Comparison of ENCODE assay signal across 15 cellular contexts in the genomic region with DNA sequence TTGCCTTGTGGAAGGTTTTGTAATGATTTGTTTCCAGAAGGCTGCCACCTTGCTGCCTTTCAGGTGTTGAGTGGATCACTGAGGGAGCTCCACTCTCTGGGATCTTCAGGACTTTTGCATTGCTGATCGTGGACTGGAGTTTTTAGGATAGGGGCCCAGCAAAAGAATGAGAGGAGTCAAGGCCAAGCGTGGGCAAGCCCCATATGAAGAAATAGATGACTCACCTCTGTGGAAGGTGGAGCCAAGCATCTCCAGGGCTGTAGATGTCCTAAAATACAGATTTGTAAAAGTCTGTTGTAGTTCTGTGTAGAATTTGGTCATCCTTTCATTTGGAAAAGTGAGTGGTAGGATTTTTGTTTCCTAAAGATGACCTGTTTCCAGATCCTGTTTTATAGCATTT.
DNase-seq lines count a peak whose midpoint lies in the region; ATAC-seq and TF ChIP-seq lines count a peak whose summit lies in the region.
"Had no signal": no experiment of that assay in that cellular context is flagged by ENCODE, and none has a peak within 500 bp of the region (broad histone marks: within the 10 kb centered on the region; RNA-seq: fewer than 3 reads in every experiment).

No MANE protein-coding gene starts in this region.

- H3K27me3 Mint-ChIP-seq in activated T-helper 1 cell treated with anti-CD3 and anti-CD28 coated beads, Interleukin-12 subunit alpha, Interleukin-12 subunit beta, Interleukin-2, Interleukin-4 antibody, amounts not matched to agents 30 ng/mL and 10 ng/mL and 1 ng/mL, durations not matched to agents 14 hours and 24 hours and 36 hours (ENCODE audit: insufficient read depth) = no peaks in the 10 kb centered on the region

- intact Hi-C loops in psoas muscle (cut with DNase I) = no loop called here
- intact Hi-C loops in activated T-helper 1 cell treated with anti-CD3 and anti-CD28 coated beads, Interleukin-12 subunit alpha, Interleukin-12 subunit beta, Interleukin-2, Interleukin-4 antibody, amounts not matched to agents 30 ng/mL and 10 ng/mL and 1 ng/mL, durations not matched to agents 14 hours and 24 hours and 36 hours (cut with micrococcal nuclease) = no loop called here

- H3K36me3 ChIP-seq in psoas muscle (ENCODE audit: insufficient read depth in 1 of 2, low read depth in 1 of 2) = peaks cover 0 to 2% of the 10 kb centered on the region in 2 donors

- H3K4me1 Mint-ChIP-seq in activated T-helper 1 cell treated with anti-CD3 and anti-CD28 coated beads, Interleukin-12 subunit alpha, Interleukin-12 subunit beta, Interleukin-2, Interleukin-4 antibody, amounts not matched to agents 30 ng/mL and 10 ng/mL and 1 ng/mL, durations not matched to agents 14 hours and 24 hours and 36 hours (ENCODE audit: low read depth) = peaks cover 15% of the 10 kb centered on the region

- no peak overlapping the region for H3K4me3 ChIP-seq in epithelial cell of esophagus (ENCODE audit: low read length)
- no peak overlapping the region for H3K4me3 ChIP-seq in psoas muscle

- no peaks in the 10 kb centered on the region for H3K9me3 ChIP-seq in psoas muscle

- peak in 3 of 4 donors; percentile 40 to 60 (median 57) for ATAC-seq in psoas muscle

- no peaks in the 10 kb centered on the region for H3K27me3 ChIP-seq in psoas muscle (ENCODE audit: insufficient read depth in 3 of 3, low read length in 2 of 3)

- H3K9me3 Mint-ChIP-seq in activated T-helper 1 cell treated with anti-CD3 and anti-CD28 coated beads, Interleukin-12 subunit alpha, Interleukin-12 subunit beta, Interleukin-2, Interleukin-4 antibody, amounts not matched to agents 30 ng/mL and 10 ng/mL and 1 ng/mL, durations not matched to agents 14 hours and 24 hours and 36 hours = peaks cover 5% of the 10 kb centered on the region

- H3K27ac Mint-ChIP-seq in activated T-helper 1 cell treated with anti-CD3 and anti-CD28 coated beads, Interleukin-12 subunit alpha, Interleukin-12 subunit beta, Interleukin-2, Interleukin-4 antibody, amounts not matched to agents 30 ng/mL and 10 ng/mL and 1 ng/mL, durations not matched to agents 14 hours and 24 hours and 36 hours = no peak overlapping the region
- H3K27ac Mint-ChIP-seq: T-helper 2 cell treated with Interferon-gamma antibody and Interleukin-4, amounts not matched to agents 5 μg/mL and 100 μg/mL, for 36 hours had no signal

- peaks cover 5% of the 10 kb centered on the region for H3K36me3 Mint-ChIP-seq in activated T-helper 1 cell treated with anti-CD3 and anti-CD28 coated beads, Interleukin-12 subunit alpha, Interleukin-12 subunit beta, Interleukin-2, Interleukin-4 antibody, amounts not matched to agents 30 ng/mL and 10 ng/mL and 1 ng/mL, durations not matched to agents 14 hours and 24 hours and 36 hours (ENCODE audit: low read depth)

- no peak for TF ChIP-seq CTCF in epithelial cell of esophagus (IDR thresholded peaks at IDR 0.05; ENCODE audit: insufficient read depth, low read depth, low read length, missing control alignments)
- no peak for TF ChIP-seq CTCF in psoas muscle (IDR thresholded peaks at IDR 0.05)
- TF ChIP-seq CTCF in GM20000 (IDR thresholded peaks at IDR 0.05; ENCODE audit: extremely low read depth, missing control alignments) = no peak
- no peak for TF ChIP-seq CTCF in GM13977 (IDR thresholded peaks at IDR 0.05; ENCODE audit: extremely low read depth, insufficient read depth, missing control alignments)

- 83 to 88% (median 84%) methylated on average over 2 of the region's 2 CpGs for WGBS in psoas muscle, 3 donors

- DNase-seq in GM04503 (ENCODE audit: low read depth) (peak; percentile 51), NOMO-1 treated with DMSO at 0.1 percent for 48 hours (lab: John Stamatoyannopoulos, UW; ENCODE audit: unreplicated experiment) (peak; percentile 61), epithelial cell of esophagus (ENCODE audit: low read depth) (peak; percentile 84), psoas muscle (no peak), GM20000 (ENCODE audit: low spot score) (no peak), ureter (ENCODE audit: low spot score) (no peak), GM13977 (ENCODE audit: low spot score) (no peak)
- DNase-seq in activated T-helper 1 cell treated with anti-CD3 and anti-CD28 coated beads, Interleukin-12 subunit alpha, Interleukin-12 subunit beta, Interleukin-2, Interleukin-4 antibody, amounts not matched to agents 30 ng/mL and 10 ng/mL and 1 ng/mL, durations not matched to agents 14 hours and 24 hours and 36 hours (ENCODE audit: low spot score) = no peak
- DNase-seq: activated CD8-positive, alpha-beta memory T cell treated with anti-CD3 and anti-CD28 coated beads, Interleukin-2, amount 50 U/mL, for 4 hours; amniotic stem cell; Calu3; effector CD4-positive, alpha-beta T cell; H7; KG1 had no signal

- in situ Hi-C loops in GM13977 (cut with MboI; ENCODE audit: low pct_unique_long_range_greater_than_20kb, low sequenced_read_pairs, unreplicated experiment) = no loop called here

- no peak overlapping the region for H3K27ac ChIP-seq in psoas muscle

- H3K4me3 Mint-ChIP-seq in activated T-helper 1 cell treated with anti-CD3 and anti-CD28 coated beads, Interleukin-12 subunit alpha, Interleukin-12 subunit beta, Interleukin-2, Interleukin-4 antibody, amounts not matched to agents 30 ng/mL and 10 ng/mL and 1 ng/mL, durations not matched to agents 14 hours and 24 hours and 36 hours = no peak overlapping the region
- H3K4me3 Mint-ChIP-seq: T-helper 2 cell treated with Interferon-gamma antibody and Interleukin-4, amounts not matched to agents 5 μg/mL and 100 μg/mL, for 36 hours had no signal

- peaks cover 25% of the 10 kb centered on the region for H3K4me1 ChIP-seq in psoas muscle

Comparison
In these comparisons a context has a peak if more than half of its experiments do, and no peak if none do; other contexts are left out.
1. DNase-seq: peak in GM04503 (single experiment), NOMO-1 treated with DMSO at 0.1 percent for 48 hours (single experiment) and epithelial cell of esophagus (single experiment); none in psoas muscle (0 of 2), GM20000 (single experiment), ureter (single experiment), activated T-helper 1 cell treated with anti-CD3 and anti-CD28 coated beads, Interleukin-12 subunit alpha, Interleukin-12 subunit beta, Interleukin-2, Interleukin-4 antibody, amounts not matched to agents 30 ng/mL and 10 ng/mL and 1 ng/mL, durations not matched to agents 14 hours and 24 hours and 36 hours (single experiment) and GM13977 (single experiment).